17 cellular contexts compared by ENCODE assay signal in the genomic region with DNA sequence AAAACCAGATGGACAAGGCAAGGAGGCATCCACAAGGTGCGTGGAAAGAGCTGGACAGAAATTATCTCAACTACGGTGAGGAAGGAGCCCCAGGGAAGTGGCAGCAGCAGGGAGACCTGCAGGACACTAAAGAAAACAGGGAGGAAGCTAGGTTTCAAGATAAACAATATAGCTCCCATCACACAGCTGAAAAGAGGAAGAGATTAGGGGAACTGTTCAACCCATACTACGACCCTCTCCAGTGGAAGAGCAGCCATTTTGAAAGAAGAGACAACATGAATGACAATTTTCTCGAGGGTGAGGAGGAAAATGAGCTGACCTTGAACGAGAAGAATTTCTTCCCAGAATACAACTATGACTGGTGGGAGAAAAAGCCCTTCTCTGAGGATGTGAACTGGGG. TPM values are rescaled to one million over a fixed set of nuclear protein-coding genes. Genes with fewer than 3 reads are reported as not detected.
"Had no signal": no experiment of that assay in that cellular context is flagged by ENCODE, and none has a peak within 500 bp of the region (broad histone marks: within the 10 kb centered on the region; RNA-seq: fewer than 3 reads in every experiment).

No MANE protein-coding gene starts in this region.

- H3K36me3 ChIP-seq: brain microvascular endothelial cell, ovary, upper lobe of right lung had no signal

- H3K9me3 ChIP-seq: mucosa of descending colon, ovary, upper lobe of right lung had no signal

- H3K27me3 ChIP-seq: brain microvascular endothelial cell, ovary, upper lobe of right lung had no signal

- H3K4me3 ChIP-seq: mucosa of descending colon, ovary, upper lobe of right lung had no signal

- DNase-seq: activated CD4-positive, alpha-beta T cell treated with anti-CD3 and anti-CD28 coated beads for 1 hour; activated CD4-positive, alpha-beta T cell treated with anti-CD3 and anti-CD28 coated beads, Interleukin-2, amount 50 U/mL, for 4 hours; activated naive CD4-positive, alpha-beta T cell treated with Interleukin-2 at 50 U/mL for 16 hours; activated T-cell treated with anti-CD3 and anti-CD28 coated beads for 4 hours; anterior cingulate cortex; brain microvascular endothelial cell; effector memory CD4-positive, alpha-beta T cell; foreskin melanocyte; kidney glomerular epithelial cell; left ventricle myocardium superior; mucosa of descending colon; naive thymus-derived CD4-positive, alpha-beta T cell; ovary; upper lobe of right lung had no signal

- ATAC-seq: left ventricle myocardium superior; mucosa of descending colon; naive thymus-derived CD4-positive, alpha-beta T cell; sciatic nerve; upper lobe of right lung had no signal

- H3K27ac ChIP-seq: brain microvascular endothelial cell, ovary, upper lobe of right lung, VCaP had no signal

- H3K4me1 ChIP-seq: upper lobe of right lung had no signal

RNA-seq across cellular contexts. Expression of a gene that starts 12.2 kb away (rescaled TPM):
- total RNA-seq: pulmonary artery endothelial cell, sciatic nerve, upper lobe of right lung had no signal
- polyA plus RNA-seq: naive thymus-derived CD4-positive, alpha-beta T cell had no signal
